18 cellular contexts compared by ENCODE assay signal in genomic region chr1:234539666-234540403, GRCh38.
DNase-seq lines count a peak whose midpoint lies in the region; ATAC-seq and TF ChIP-seq lines count a peak whose summit lies in the region.
"Had no signal": no experiment of that assay in that cellular context is flagged by ENCODE, and none has a peak within 500 bp of the region (broad histone marks: within the 10 kb centered on the region; RNA-seq: fewer than 3 reads in every experiment).

No MANE protein-coding gene starts in this region.

- no peak overlapping the region for H3K4me3 ChIP-seq in cardiac muscle cell
- no peak overlapping the region for H3K4me3 ChIP-seq in muscle layer of colon (ENCODE audit: low read depth in 1 of 2, low read length in 2 of 2)
- H3K4me3 ChIP-seq in thymus (ENCODE audit: low read length): no peak overlapping the region

- no peaks in the 10 kb centered on the region for H3K36me3 ChIP-seq in cardiac muscle cell
- H3K36me3 ChIP-seq in muscle layer of colon (ENCODE audit: insufficient read depth, low read length): no peaks in the 10 kb centered on the region
- H3K36me3 ChIP-seq in thymus (ENCODE audit: control insufficient read depth, insufficient read depth): no peaks in the 10 kb centered on the region

- ATAC-seq in Right ventricle myocardium superior (ENCODE audit: poor library complexity): no peak
- no peak for ATAC-seq in HG03457 (IDR thresholded peaks at IDR 0.05; ENCODE audit: unreplicated experiment)
- ATAC-seq: activated CD8-positive, alpha-beta T cell treated with anti-CD3 and anti-CD28 coated beads, Interleukin-2, amount 10 ng/mL, durations not matched to agents 7 days and 5 days; stimulated activated naive CD8-positive, alpha-beta T cell treated with anti-CD3 and anti-CD28 coated beads, Interleukin-15, amount 100 ng/mL, for 72 hours had no signal

- intact Hi-C loops in Right ventricle myocardium superior (cut with DNase I): loop anchor here (5.0 to 10.0 kb wide), 2 partner anchors 185 to 347 kb away; no protein-coding TSS in a partner anchor
- intact Hi-C loops in posterior vena cava (cut with DNase I): loop anchor here in 1 of 2 donors (5.0 to 10.0 kb wide), 3 partner anchors 42 to 455 kb away; no protein-coding TSS in a partner anchor

- 94% methylated on average over 9 of the region's 9 CpGs for WGBS in thymus

- H3K9me3 ChIP-seq in cardiac muscle cell (ENCODE audit: low read depth) (no peaks in the 10 kb centered on the region), muscle layer of colon (ENCODE audit: low read length) (no peaks in the 10 kb centered on the region), thymus (ENCODE audit: control insufficient read depth) (no peaks in the 10 kb centered on the region)

- no peak overlapping the region for H3K9ac ChIP-seq in muscle layer of colon (ENCODE audit: low read length)

- H3K27me3 ChIP-seq in cardiac muscle cell: no peaks in the 10 kb centered on the region
- no peaks in the 10 kb centered on the region for H3K27me3 ChIP-seq in muscle layer of colon (ENCODE audit: control insufficient read depth in 1 of 2, insufficient read depth in 2 of 2, low read length in 2 of 2)
- no peaks in the 10 kb centered on the region for H3K27me3 ChIP-seq in thymus (ENCODE audit: control insufficient read depth, insufficient read depth)

- DNase-seq in cardiac muscle cell (ENCODE audit: low read depth in 1 of 2, low spot score in 1 of 2) (no peak), Right ventricle myocardium superior (no peak), caudate nucleus (lab: John Stamatoyannopoulos, UW) (no peak), H4 (ENCODE audit: low spot score) (no peak), posterior vena cava (ENCODE audit: low spot score) (no peak)
- DNase-seq: ACHN; activated CD8-positive, alpha-beta T cell treated with anti-CD3 and anti-CD28 coated beads, Interleukin-2, amount 10 ng/mL, durations not matched to agents 7 days and 5 days; dermis blood vessel endothelial cell; Kasumi-1; mesenchymal stem cell; NCI-H1436 treated with DMSO at 0.1 percent for 48 hours; NCI-H446 treated with DMSO at 0.1 percent for 48 hours; occipital lobe; stimulated activated naive CD8-positive, alpha-beta T cell treated with anti-CD3 and anti-CD28 coated beads, Interleukin-15, amount 100 ng/mL, for 72 hours had no signal

- no peak for TF ChIP-seq CTCF in cardiac muscle cell (IDR thresholded peaks at IDR 0.05; ENCODE audit: low read depth, low read length)

- H3K27ac ChIP-seq in cardiac muscle cell (peak overlapping the region; percentile 97), caudate nucleus (ENCODE audit: low read depth, low read length) (peak overlapping the region; percentile 99), muscle layer of colon (ENCODE audit: low read depth, low read length) (peak overlapping the region; percentile 80), thymus (ENCODE audit: low read depth) (peak overlapping the region; percentile 36)
- H3K27ac ChIP-seq: VCaP had no signal

- H3K4me1 ChIP-seq in cardiac muscle cell (ENCODE audit: low read depth) (peaks cover 87% of the 10 kb centered on the region), muscle layer of colon (ENCODE audit: insufficient read depth, low read length) (peaks cover 97% of the 10 kb centered on the region), thymus (ENCODE audit: control insufficient read depth, insufficient read depth, low read length) (peaks cover 7% of the 10 kb centered on the region)

Comparison
In these comparisons a context has a peak if more than half of its experiments do, and no peak if none do; other contexts are left out.
1. H3K27ac ChIP-seq: peak in every context shown above with its lines; median percentile 99 in caudate nucleus; 97 in cardiac muscle cell; 80 in muscle layer of colon; 36 in thymus.